12 cellular contexts compared by ENCODE assay signal in the genomic region with DNA sequence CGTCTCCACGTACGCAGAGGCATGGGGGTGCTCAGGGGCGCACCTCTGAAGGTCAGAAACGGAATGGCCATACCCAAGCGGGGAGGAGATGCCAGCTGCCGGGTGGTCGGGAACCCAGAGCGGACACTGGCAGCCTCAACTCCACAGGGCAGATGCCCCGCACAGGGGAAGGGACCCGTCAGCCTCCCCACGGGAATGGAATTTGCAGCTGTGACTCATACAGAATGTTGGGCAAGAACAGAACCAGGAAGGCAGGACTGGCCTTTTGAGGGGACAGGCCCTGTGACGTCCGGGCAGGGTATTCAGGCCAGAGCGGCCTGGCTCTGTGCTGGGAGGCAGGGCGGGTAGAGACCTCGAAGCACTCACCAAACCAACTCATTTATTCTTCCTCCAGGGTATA. TPM values are rescaled to one million over a fixed set of nuclear protein-coding genes. Genes with fewer than 3 reads are reported as not detected.
DNase-seq lines count a peak whose midpoint lies in the region; ATAC-seq and TF ChIP-seq lines count a peak whose summit lies in the region.
"Had no signal": no experiment of that assay in that cellular context is flagged by ENCODE, and none has a peak within 500 bp of the region (broad histone marks: within the 10 kb centered on the region; RNA-seq: fewer than 3 reads in every experiment).

No MANE protein-coding gene starts in this region.

- no peaks in the 10 kb centered on the region for H3K27me3 Mint-ChIP-seq in activated CD8-positive, alpha-beta memory T cell treated with anti-CD3 and anti-CD28 coated beads, Interleukin-2, amount 10 ng/mL, durations not matched to agents 7 days and 5 days

- H3K27ac Mint-ChIP-seq in activated CD8-positive, alpha-beta memory T cell treated with anti-CD3 and anti-CD28 coated beads, Interleukin-2, amount 10 ng/mL, durations not matched to agents 7 days and 5 days = peak overlapping the region; percentile 76

- H3K4me1 ChIP-seq in lung (ENCODE audit: control insufficient read depth in 2 of 2, insufficient read depth in 2 of 2, low read length in 2 of 2) (peaks cover 0 to 20% of the 10 kb centered on the region in 2 donors), tibial artery (peaks cover 10 to 51% (median 32%) of the 10 kb centered on the region in 4 donors)

- TF ChIP-seq CTCF in cardiac fibroblast (IDR thresholded peaks at IDR 0.05; ENCODE audit: low read depth, low read length) = no peak
- no peak for TF ChIP-seq CTCF in lung (IDR thresholded peaks at IDR 0.05; ENCODE audit: control extremely low read depth, extremely low read depth)
- no peak for TF ChIP-seq CTCF in tibial artery (IDR thresholded peaks at IDR 0.05)

- no peaks in the 10 kb centered on the region for H3K9me3 Mint-ChIP-seq in activated CD8-positive, alpha-beta memory T cell treated with anti-CD3 and anti-CD28 coated beads, Interleukin-2, amount 10 ng/mL, durations not matched to agents 7 days and 5 days (ENCODE audit: low read depth)
- H3K9me3 Mint-ChIP-seq: nephron progenitor cell had no signal

- CTCF ChIA-PET in activated CD8-positive, alpha-beta memory T cell treated with anti-CD3 and anti-CD28 coated beads, Interleukin-2, amount 10 ng/mL, durations not matched to agents 7 days and 5 days (lab: Charles Lee) = interaction anchor here (2.2 to 9.7 kb wide), 3 partner anchors 9 to 95 kb away, joined by 7 to 75 read pairs (median 9); no protein-coding TSS in a partner anchor

- WGBS in lung, 2 donors = 76 to 90% methylated on average over 17 of the region's 17 CpGs

- H3K27me3 ChIP-seq in lung (ENCODE audit: control insufficient read depth, insufficient read depth) (no peaks in the 10 kb centered on the region), tibial artery (no peaks in the 10 kb centered on the region)

- no peak for ATAC-seq in activated CD8-positive, alpha-beta memory T cell treated with anti-CD3 and anti-CD28 coated beads, Interleukin-2, amount 10 ng/mL, durations not matched to agents 7 days and 5 days
- ATAC-seq in lung (ENCODE audit: insufficient read depth, low FRiP score) (peak; percentile 42), HG02981 (IDR thresholded peaks at IDR 0.05; ENCODE audit: unreplicated experiment) (no peak)

- DNase-seq in activated CD8-positive, alpha-beta memory T cell treated with anti-CD3 and anti-CD28 coated beads, Interleukin-2, amount 10 ng/mL, durations not matched to agents 7 days and 5 days = no peak
- DNase-seq in activated CD8-positive, alpha-beta memory T cell treated with anti-CD3 and anti-CD28 coated beads, Interleukin-2, amount 50 U/mL, for 48 hours = no peak
- DNase-seq in cardiac fibroblast (ENCODE audit: low read depth in 2 of 2) (peak; percentile 55 to 67), lung (ENCODE audit: low spot score) (peak; percentile 68), tibial artery (peak; percentile 47 to 86), T-helper 1 cell (no peak)
- DNase-seq in activated CD4-positive, alpha-beta T cell treated with anti-CD3 and anti-CD28 coated beads, Interleukin-2, amount 50 U/mL, for 48 hours = no peak
- DNase-seq: activated effector memory CD4-positive, alpha-beta T cell treated with anti-CD3 and anti-CD28 coated beads, Interleukin-2, amount 50 U/mL, for 16 hours; foreskin melanocyte; NCI-H82; nephron progenitor cell had no signal

- H3K36me3 ChIP-seq in lung (ENCODE audit: control insufficient read depth in 2 of 2, insufficient read depth in 2 of 2, low read length in 2 of 2) (no peaks in the 10 kb centered on the region), tibial artery (no peaks in the 10 kb centered on the region)

- no peak overlapping the region for H3K4me3 Mint-ChIP-seq in activated CD8-positive, alpha-beta memory T cell treated with anti-CD3 and anti-CD28 coated beads, Interleukin-2, amount 10 ng/mL, durations not matched to agents 7 days and 5 days
- H3K4me3 Mint-ChIP-seq: nephron progenitor cell had no signal

- intact Hi-C loops in tibial artery (cut with DNase I; ENCODE audit: low total_unique reads) = no loop called here

- peaks cover 50% of the 10 kb centered on the region for H3K36me3 Mint-ChIP-seq in activated CD8-positive, alpha-beta memory T cell treated with anti-CD3 and anti-CD28 coated beads, Interleukin-2, amount 10 ng/mL, durations not matched to agents 7 days and 5 days

- peak overlapping the region in 1 of 2 donors; percentile 58 for H3K27ac ChIP-seq in lung (ENCODE audit: low read depth in 1 of 2, low read length in 1 of 2)
- H3K27ac ChIP-seq in tibial artery = peak overlapping the region; percentile 69 to 71

- H3K4me3 ChIP-seq in cardiac fibroblast (replicated peaks in 1 of 2; ENCODE audit: low read depth in 2 of 2, low read length in 2 of 2) = no peak overlapping the region
- H3K4me3 ChIP-seq in lung = no peak overlapping the region
- no peak overlapping the region for H3K4me3 ChIP-seq in tibial artery

- H3K9me3 ChIP-seq in lung (ENCODE audit: control insufficient read depth in 2 of 2, insufficient read depth in 1 of 2, low read length in 1 of 2) = no peaks in the 10 kb centered on the region
- H3K9me3 ChIP-seq in tibial artery = no peaks in the 10 kb centered on the region

- H3K4me1 Mint-ChIP-seq in activated CD8-positive, alpha-beta memory T cell treated with anti-CD3 and anti-CD28 coated beads, Interleukin-2, amount 10 ng/mL, durations not matched to agents 7 days and 5 days = peaks cover 58% of the 10 kb centered on the region

RNA-seq across cellular contexts. Expression of gene TK1, which starts 7.5 kb away (rescaled TPM):
- 100 to 1,000 TPM; 145 to 164 TPM for total RNA-seq in activated CD8-positive, alpha-beta memory T cell treated with anti-CD3 and anti-CD28 coated beads, Interleukin-2, amount 10 ng/mL, durations not matched to agents 7 days and 5 days
- total RNA-seq in lung = 1 to 10 TPM; 7.9 to 9.2 TPM
- polyA plus RNA-seq in lung = 10 to 100 TPM; 11.5 to 14.9 TPM

RNA-seq across cellular contexts. Expression of gene AFMID, which starts 7.8 kb away (rescaled TPM):
- 10 to 100 TPM; 17.1 to 24.2 TPM for total RNA-seq in activated CD8-positive, alpha-beta memory T cell treated with anti-CD3 and anti-CD28 coated beads, Interleukin-2, amount 10 ng/mL, durations not matched to agents 7 days and 5 days
- total RNA-seq in lung = 10 to 100 TPM; 33.7 to 34.9 TPM
- 10 to 100 TPM; 24.6 to 35.4 TPM for polyA plus RNA-seq in lung

RNA-seq across cellular contexts. Expression of gene SYNGR2, which starts 11.0 kb away (rescaled TPM):
- total RNA-seq in activated CD8-positive, alpha-beta memory T cell treated with anti-CD3 and anti-CD28 coated beads, Interleukin-2, amount 10 ng/mL, durations not matched to agents 7 days and 5 days = 10 to 100 TPM; 41.2 to 80.3 TPM
- 100 to 1,000 TPM; 111 to 188 TPM for total RNA-seq in lung
- 100 to 1,000 TPM; 188 to 212 TPM for polyA plus RNA-seq in lung

RNA-seq across cellular contexts. Expression of gene C17orf99, which starts 33.2 kb away (rescaled TPM):
- total RNA-seq in activated CD8-positive, alpha-beta memory T cell treated with anti-CD3 and anti-CD28 coated beads, Interleukin-2, amount 10 ng/mL, durations not matched to agents 7 days and 5 days = not detected
- total RNA-seq in lung = 1 to 10 TPM in 1 of 2 donors, not detected in 1; 2.8 TPM
- under 1 TPM; 0.05 to 0.20 TPM for polyA plus RNA-seq in lung

RNA-seq across cellular contexts. Expression of gene BIRC5, which starts 34.7 kb away (rescaled TPM):
- 10 to 100 TPM; 87.7 to 93.0 TPM for total RNA-seq in activated CD8-positive, alpha-beta memory T cell treated with anti-CD3 and anti-CD28 coated beads, Interleukin-2, amount 10 ng/mL, durations not matched to agents 7 days and 5 days
- 10 to 100 TPM in 1 of 2 donors, 1 to 10 TPM in 1; 1.1 to 11.2 TPM for total RNA-seq in lung
- 1 to 10 TPM; 2.0 to 2.8 TPM for polyA plus RNA-seq in lung

Comparison
In these comparisons a context has a peak if more than half of its experiments do, and no peak if none do; other contexts are left out.
1. DNase-seq: peak in cardiac fibroblast (2 of 2), lung (single experiment) and tibial artery (2 of 2); none in activated CD8-positive, alpha-beta memory T cell treated with anti-CD3 and anti-CD28 coated beads, Interleukin-2, amount 10 ng/mL, durations not matched to agents 7 days and 5 days (single experiment), activated CD8-positive, alpha-beta memory T cell treated with anti-CD3 and anti-CD28 coated beads, Interleukin-2, amount 50 U/mL, for 48 hours (single experiment), activated CD4-positive, alpha-beta T cell treated with anti-CD3 and anti-CD28 coated beads, Interleukin-2, amount 50 U/mL, for 48 hours (0 of 2) and T-helper 1 cell (0 of 5).
2. RNA of gene TK1, which starts 7.5 kb away (total RNA-seq): 145 to 164 TPM in activated CD8-positive, alpha-beta memory T cell treated with anti-CD3 and anti-CD28 coated beads, Interleukin-2, amount 10 ng/mL, durations not matched to agents 7 days and 5 days; 7.9 to 9.2 TPM in lung; every median in the first group is over 10 times any median in the second.